Comparison of ENCODE assay signal across 15 cellular contexts in the genomic region with DNA sequence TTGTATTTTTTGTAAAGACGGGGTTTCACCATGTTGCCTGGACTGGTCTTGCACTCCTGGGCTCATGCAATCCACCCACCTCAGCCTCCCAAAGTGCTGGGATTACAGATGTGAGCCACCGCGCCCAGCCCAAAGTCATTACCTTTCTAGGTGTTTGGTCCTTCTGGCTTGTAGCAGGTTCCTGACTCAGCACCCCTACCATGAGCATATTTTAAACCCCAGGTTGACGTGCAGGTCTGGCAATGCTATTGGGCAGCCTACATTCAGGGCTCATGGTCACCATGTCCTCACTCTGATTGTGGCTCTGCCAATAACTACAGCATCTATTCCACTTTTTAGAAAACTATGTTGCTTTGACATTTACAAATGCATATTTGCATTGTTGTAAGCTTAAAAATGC. TPM values are rescaled to one million over a fixed set of nuclear protein-coding genes. Genes with fewer than 3 reads are reported as not detected.
DNase-seq lines count a peak whose midpoint lies in the region; ATAC-seq and TF ChIP-seq lines count a peak whose summit lies in the region.
"Had no signal": no experiment of that assay in that cellular context is flagged by ENCODE, and none has a peak within 500 bp of the region (broad histone marks: within the 10 kb centered on the region; RNA-seq: fewer than 3 reads in every experiment).

No MANE protein-coding gene starts in this region.

- H3K27ac Mint-ChIP-seq in GM23338 (no peak overlapping the region), nephron (peak overlapping the region; percentile 83 to 88 (median 87))
- H3K27ac Mint-ChIP-seq: H9 had no signal

- ATAC-seq in heart right ventricle: no peak
- no peak for ATAC-seq in Right ventricle myocardium superior (ENCODE audit: poor library complexity)
- ATAC-seq in GM23338: no peak
- ATAC-seq in GM18873 (IDR thresholded peaks at IDR 0.05; ENCODE audit: low FRiP score, unreplicated experiment): no peak

- intact Hi-C loops in heart right ventricle (cut with DNase I) (no loop called here), Right ventricle myocardium superior (cut with DNase I) (no loop called here), mammary epithelial cell (cut with micrococcal nuclease) (no loop called here)

- H3K4me2 ChIP-seq in GM23338 (no peak overlapping the region), mammary epithelial cell (ENCODE audit: insufficient read depth, low read depth, low read length) (no peak overlapping the region)

- H3K9ac ChIP-seq in mammary epithelial cell (ENCODE audit: insufficient read depth, low read length): no peak overlapping the region
- H3K9ac ChIP-seq: BLaER1 treated with 17β-estradiol and CSF1 and Interleukin-3, amounts not matched to agents 10 nM and 100 nM had no signal

- H3K27ac ChIP-seq in heart right ventricle: peak overlapping the region in 8 of 10 donors; percentile 28 to 78 (median 56)
- no peak overlapping the region for H3K27ac ChIP-seq in GM23338 (ENCODE audit: low read depth)
- no peak overlapping the region for H3K27ac ChIP-seq in mammary epithelial cell (ENCODE audit: insufficient read depth, low read depth, low read length)
- H3K27ac ChIP-seq: BLaER1 treated with 17β-estradiol and CSF1 and Interleukin-3, amounts not matched to agents 10 nM and 100 nM had no signal

- H2AFZ ChIP-seq in GM23338 (0 out of 2 replicates have a peak overlapping the region, but pooled peaks have one; percentile 32), mammary epithelial cell (ENCODE audit: low read depth, low read length) (no peak overlapping the region)

- BruUV-seq in mammary epithelial cell (replicated peaks; lab: Mats Ljungman, UMichigan): no TSS peak

- no peak for TF ChIP-seq CTCF in heart right ventricle (IDR thresholded peaks at IDR 0.05)
- no peak for TF ChIP-seq CTCF in GM23338 (conservative IDR thresholded peaks at IDR 0.05; ENCODE audit: low read depth in 2 of 2)
- TF ChIP-seq CTCF in nephron (IDR thresholded peaks at IDR 0.05; ENCODE audit: unreplicated experiment in 3 of 3): no peak
- no peak for TF ChIP-seq CTCF in mammary epithelial cell (conservative IDR thresholded peaks at IDR 0.05 in 1 of 2, IDR thresholded peaks at IDR 0.05 in 1 of 2; ENCODE audit: extremely low read depth in 1 of 2, insufficient read depth in 1 of 2, low read depth in 1 of 2, low read length in 2 of 2)

- H3K9me3 Mint-ChIP-seq in GM23338 (no peaks in the 10 kb centered on the region), nephron (no peaks in the 10 kb centered on the region)
- H3K9me3 Mint-ChIP-seq: H9 had no signal

- H3K79me2 ChIP-seq in GM23338 (replicated peaks; ENCODE audit: insufficient read depth) (no peaks in the 10 kb centered on the region), mammary epithelial cell (ENCODE audit: insufficient read depth, low read length) (no peaks in the 10 kb centered on the region)

- H3K4me3 Mint-ChIP-seq in GM23338 (no peak overlapping the region), nephron (no peak overlapping the region)
- H3K4me3 Mint-ChIP-seq: CD4-positive, CD25-positive, alpha-beta regulatory T cell; H9 had no signal

- H3K4me1 Mint-ChIP-seq in GM23338 (peaks cover 5% of the 10 kb centered on the region; the same call in 2 of the 3 replicates), nephron (peaks cover 28% of the 10 kb centered on the region)
- H3K4me1 Mint-ChIP-seq: H9 had no signal

- no peaks in the 10 kb centered on the region for H3K9me2 ChIP-seq in GM23338 (ENCODE audit: insufficient read depth)

- H3F3A ChIP-seq in GM23338 (replicated peaks; ENCODE audit: low read depth): no peaks in the 10 kb centered on the region

- WGBS in heart right ventricle, 2 donors: 90 to 93% methylated on average over 4 of the region's 4 CpGs
- 94% methylated on average over 3 of the region's 4 CpGs for WGBS in mammary epithelial cell (ENCODE audit: low coverage, missing lambda C conversion rate)

- DNase-seq in heart right ventricle (no peak), Right ventricle myocardium superior (no peak), GM23338 (ENCODE audit: low spot score) (no peak), mammary epithelial cell (no peak), epidermal melanocyte (ENCODE audit: insufficient read length, low spot score) (no peak)
- DNase-seq: ACHN; Calu3; CD4-positive, CD25-positive, alpha-beta regulatory T cell; DMS 273 treated with DMSO at 0.1 percent for 48 hours; GOT3; H9 had no signal

- in situ Hi-C loops in mammary epithelial cell (cut with MboI; ENCODE audit: low sequenced_read_pairs in 2 of 2): no loop called here

- H4K20me1 ChIP-seq in GM23338 (replicated peaks; ENCODE audit: insufficient read depth) (no peaks in the 10 kb centered on the region), mammary epithelial cell (ENCODE audit: insufficient read depth, low read length) (no peaks in the 10 kb centered on the region)

- H3K36me3 ChIP-seq in heart right ventricle: no peaks in the 10 kb centered on the region
- H3K36me3 ChIP-seq in GM23338 (ENCODE audit: insufficient read depth): no peaks in the 10 kb centered on the region
- H3K36me3 ChIP-seq in mammary epithelial cell (ENCODE audit: insufficient read depth, low read length): no peaks in the 10 kb centered on the region

- H3K4me1 ChIP-seq in heart right ventricle (peaks cover 0 to 44% (median 14%) of the 10 kb centered on the region in 9 donors), GM23338 (ENCODE audit: insufficient read depth) (no peaks in the 10 kb centered on the region), mammary epithelial cell (ENCODE audit: insufficient read depth, low read length) (no peaks in the 10 kb centered on the region)

- no peak overlapping the region for H3K4me3 ChIP-seq in heart right ventricle
- H3K4me3 ChIP-seq in GM23338: no peak overlapping the region
- H3K4me3 ChIP-seq in mammary epithelial cell (replicated peaks in 1 of 3; ENCODE audit: insufficient read depth in 1 of 3, low read depth in 2 of 3, low read length in 3 of 3): no peak overlapping the region
- H3K4me3 ChIP-seq: BLaER1 treated with 17β-estradiol and CSF1 and Interleukin-3, amounts not matched to agents 10 nM and 100 nM had no signal

- H3K27me3 ChIP-seq in heart right ventricle (no peaks in the 10 kb centered on the region), GM23338 (ENCODE audit: insufficient read depth) (no peaks in the 10 kb centered on the region), mammary epithelial cell (ENCODE audit: insufficient read depth, low read length) (no peaks in the 10 kb centered on the region)
- H3K27me3 ChIP-seq: BLaER1 treated with 17β-estradiol and CSF1 and Interleukin-3, amounts not matched to agents 10 nM and 100 nM had no signal

- CTCF ChIA-PET in mammary epithelial cell (lab: Charles Lee; ENCODE audit: low non-redundant PET): no interaction called here

- dilution Hi-C loops in mammary epithelial cell (cut with HindIII; ENCODE audit: low sequenced_read_pairs): no loop called here

- H3K27me3 Mint-ChIP-seq in GM23338 (ENCODE audit: insufficient read depth, low read depth, poor library complexity) (no peaks in the 10 kb centered on the region), nephron (ENCODE audit: low read depth) (no peaks in the 10 kb centered on the region)
- H3K27me3 Mint-ChIP-seq: CD4-positive, CD25-positive, alpha-beta regulatory T cell had no signal

- H3K9me3 ChIP-seq in heart right ventricle: peaks cover 0 to 3% (median 0%) of the 10 kb centered on the region in 11 donors
- H3K9me3 ChIP-seq in mammary epithelial cell (replicated peaks; ENCODE audit: insufficient read depth, low read length): no peaks in the 10 kb centered on the region

- no peaks in the 10 kb centered on the region for H3K36me3 Mint-ChIP-seq in GM23338 (ENCODE audit: low read depth)
- H3K36me3 Mint-ChIP-seq in nephron (ENCODE audit: low read depth): no peaks in the 10 kb centered on the region
- H3K36me3 Mint-ChIP-seq: CD4-positive, CD25-positive, alpha-beta regulatory T cell had no signal

TF ChIP-seq in GM23338, 12 proteins besides CTCF, POLR2A, EP300 and RAD21 (continues in another document):
- TF ChIP-seq, protein P1, sequence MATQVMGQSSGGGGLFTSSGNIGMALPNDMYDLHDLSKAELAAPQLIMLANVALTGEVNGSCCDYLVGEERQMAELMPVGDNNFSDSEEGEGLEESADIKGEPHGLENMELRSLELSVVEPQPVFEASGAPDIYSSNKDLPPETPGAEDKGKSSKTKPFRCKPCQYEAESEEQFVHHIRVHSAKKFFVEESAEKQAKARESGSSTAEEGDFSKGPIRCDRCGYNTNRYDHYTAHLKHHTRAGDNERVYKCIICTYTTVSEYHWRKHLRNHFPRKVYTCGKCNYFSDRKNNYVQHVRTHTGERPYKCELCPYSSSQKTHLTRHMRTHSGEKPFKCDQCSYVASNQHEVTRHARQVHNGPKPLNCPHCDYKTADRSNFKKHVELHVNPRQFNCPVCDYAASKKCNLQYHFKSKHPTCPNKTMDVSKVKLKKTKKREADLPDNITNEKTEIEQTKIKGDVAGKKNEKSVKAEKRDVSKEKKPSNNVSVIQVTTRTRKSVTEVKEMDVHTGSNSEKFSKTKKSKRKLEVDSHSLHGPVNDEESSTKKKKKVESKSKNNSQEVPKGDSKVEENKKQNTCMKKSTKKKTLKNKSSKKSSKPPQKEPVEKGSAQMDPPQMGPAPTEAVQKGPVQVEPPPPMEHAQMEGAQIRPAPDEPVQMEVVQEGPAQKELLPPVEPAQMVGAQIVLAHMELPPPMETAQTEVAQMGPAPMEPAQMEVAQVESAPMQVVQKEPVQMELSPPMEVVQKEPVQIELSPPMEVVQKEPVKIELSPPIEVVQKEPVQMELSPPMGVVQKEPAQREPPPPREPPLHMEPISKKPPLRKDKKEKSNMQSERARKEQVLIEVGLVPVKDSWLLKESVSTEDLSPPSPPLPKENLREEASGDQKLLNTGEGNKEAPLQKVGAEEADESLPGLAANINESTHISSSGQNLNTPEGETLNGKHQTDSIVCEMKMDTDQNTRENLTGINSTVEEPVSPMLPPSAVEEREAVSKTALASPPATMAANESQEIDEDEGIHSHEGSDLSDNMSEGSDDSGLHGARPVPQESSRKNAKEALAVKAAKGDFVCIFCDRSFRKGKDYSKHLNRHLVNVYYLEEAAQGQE (IDR thresholded peaks at IDR 0.05; ENCODE audit: unreplicated experiment): no peak
- no peak for TF ChIP-seq EZH2 (IDR thresholded peaks at IDR 0.05; ENCODE audit: low read depth, unreplicated experiment)
- TF ChIP-seq POLR2AphosphoS5 (IDR thresholded peaks at IDR 0.05; ENCODE audit: low read depth): no peak
- no peak for TF ChIP-seq CREB1 (CRISPR knock-in tag; IDR thresholded peaks at IDR 0.05; ENCODE audit: low read depth)
- TF ChIP-seq STAT1 (IDR thresholded peaks at IDR 0.05; ENCODE audit: unreplicated experiment): no peak

RNA-seq across cellular contexts. Expression of a gene that starts 59.4 kb away (rescaled TPM):
- 1 to 10 TPM in 7 of 10 donors, under 1 TPM in 3; 0.60 to 5.0 (median 1.9) TPM for total RNA-seq in heart right ventricle
- polyA plus RNA-seq in heart right ventricle: under 1 TPM; 0.06 to 0.15 TPM
- 1.3 TPM for total RNA-seq in Right ventricle myocardium superior
- total RNA-seq in GM23338 (2014; rRNA removed; shearing (Covaris generic)): 0.27 and 1.8 TPM in 2 replicates
- polyA plus RNA-seq in GM23338 (2016; fragmentation: Nextera tagmentation; extraction: Ambion mirVana): 0.15 and 0.37 TPM in 2 replicates
- total RNA-seq in mammary epithelial cell: under 1 TPM in 1 of 2 donors, not detected in 1; under 0.01 TPM
- not detected for polyA plus RNA-seq in mammary epithelial cell
- not detected for polyA minus RNA-seq in mammary epithelial cell
- total RNA-seq: Daoy had no signal

Comparison
In these comparisons a context has a peak if more than half of its experiments do, and no peak if none do; other contexts are left out.
1. H3K27ac ChIP-seq: peak in heart right ventricle (8 of 10); none in GM23338 (single experiment) and mammary epithelial cell (single experiment).